26 cellular contexts compared by ENCODE assay signal in genomic region chr20:24445510-24446170, GRCh38. TPM values are rescaled to one million over a fixed set of nuclear protein-coding genes. Genes with fewer than 3 reads are reported as not detected.
"Had no signal": no experiment of that assay in that cellular context is flagged by ENCODE, and none has a peak within 500 bp of the region (broad histone marks: within the 10 kb centered on the region; RNA-seq: fewer than 3 reads in every experiment).

No MANE protein-coding gene starts in this region.

- H3K27me3 ChIP-seq: brain microvascular endothelial cell, tibial nerve had no signal

- H3K9me3 Mint-ChIP-seq: activated T-cell treated with anti-CD3 and anti-CD28 coated beads, Interleukin-2, amount 50 U/mL, for 4 hours; activated T-helper 17 cell treated with anti-CD3 and anti-CD28 coated beads, Interleukin-2, amount 50 U/mL, for 72 hours; nephron had no signal

- H3K4me3 Mint-ChIP-seq: activated T-cell treated with anti-CD3 and anti-CD28 coated beads, Interleukin-2, amount 50 U/mL, for 4 hours; activated T-helper 17 cell treated with anti-CD3 and anti-CD28 coated beads, Interleukin-2, amount 50 U/mL, for 72 hours; nephron had no signal

- H3K9me3 ChIP-seq: esophagus muscularis mucosa, heart right ventricle, psoas muscle, tibial nerve had no signal

- H2AFZ ChIP-seq: parathyroid adenoma had no signal

- H3K4me1 Mint-ChIP-seq: activated T-helper 17 cell treated with anti-CD3 and anti-CD28 coated beads, Interleukin-2, amount 50 U/mL, for 72 hours had no signal

- H3K27ac Mint-ChIP-seq: activated T-helper 17 cell treated with anti-CD3 and anti-CD28 coated beads, Interleukin-2, amount 50 U/mL, for 72 hours; nephron had no signal

- H3K4me3 ChIP-seq: esophagus muscularis mucosa, heart right ventricle, psoas muscle, tibial nerve had no signal

- H3K4me1 ChIP-seq: esophagus muscularis mucosa, foreskin keratinocyte, heart right ventricle, parathyroid adenoma, psoas muscle, tibial nerve had no signal

- H3K27ac ChIP-seq: brain microvascular endothelial cell, esophagus muscularis mucosa, foreskin keratinocyte, heart right ventricle, parathyroid adenoma, psoas muscle, tibial nerve had no signal

- FAIRE-seq: astrocyte, islet of Langerhans had no signal

- H3K36me3 ChIP-seq: brain microvascular endothelial cell, esophagus muscularis mucosa, heart right ventricle, tibial nerve had no signal

- ATAC-seq: activated T-cell treated with anti-CD3 and anti-CD28 coated beads, Interleukin-2, amount 50 U/mL, for 4 hours; activated T-helper 17 cell treated with anti-CD3 and anti-CD28 coated beads, Interleukin-2, amount 50 U/mL, for 72 hours; foreskin keratinocyte; left ventricle myocardium superior; psoas muscle had no signal

- H3K9ac ChIP-seq: parathyroid adenoma had no signal

- DNase-seq: activated CD4-positive, alpha-beta T cell treated with anti-CD3 and anti-CD28 coated beads for 48 hours; activated CD4-positive, alpha-beta T cell treated with anti-CD3 and anti-CD28 coated beads, Interleukin-2, amount 50 U/mL, for 48 hours; activated CD8-positive, alpha-beta memory T cell treated with anti-CD3 and anti-CD28 coated beads, Interleukin-2, amount 50 U/mL, for 4 hours; activated gamma-delta T cell treated with Interleukin-2 at 50 U/mL for 16 hours; activated naive CD4-positive, alpha-beta T cell treated with anti-CD3 and anti-CD28 coated beads, Interleukin-2, amount 50 U/mL, for 16 hours; activated T-cell treated with anti-CD3 and anti-CD28 coated beads, Interleukin-2, amount 50 U/mL, for 4 hours; amniotic stem cell; brain microvascular endothelial cell; caudate nucleus; foreskin keratinocyte; heart right ventricle; left ventricle myocardium superior; psoas muscle; stimulated activated CD4-positive, alpha-beta T cell treated with anti-CD3 and anti-CD28 coated beads, Interleukin-15, amount 100 ng/mL, for 24 hours; stimulated activated CD4-positive, alpha-beta T cell treated with anti-CD3 and anti-CD28 coated beads, Interleukin-2, amount 100 ng/mL, for 24 hours; stimulated activated naive CD4-positive, alpha-beta T cell had no signal

- H3K79me2 ChIP-seq: parathyroid adenoma had no signal

RNA-seq across cellular contexts. Expression of gene SYNDIG1, which starts 23.8 kb away (rescaled TPM):
- total RNA-seq: activated CD8-positive, alpha-beta memory T cell treated with anti-CD3 and anti-CD28 coated beads for 36 hours; activated T-cell treated with anti-CD3 and anti-CD28 coated beads, Interleukin-2, amount 50 U/mL, for 4 hours; activated T-helper 17 cell treated with anti-CD3 and anti-CD28 coated beads, Interleukin-2, amount 50 U/mL, for 72 hours; esophagus muscularis mucosa; foreskin keratinocyte; lung microvascular endothelial cell; psoas muscle; T-helper 1 cell treated with Interleukin-12 subunit alpha and Interleukin-12 subunit beta and Interleukin-4 antibody, amounts not matched to agents 30 ng/mL and 1 ng/mL, for 36 hours had no signal
- polyA plus RNA-seq: foreskin keratinocyte had no signal
